In the genomic region with DNA sequence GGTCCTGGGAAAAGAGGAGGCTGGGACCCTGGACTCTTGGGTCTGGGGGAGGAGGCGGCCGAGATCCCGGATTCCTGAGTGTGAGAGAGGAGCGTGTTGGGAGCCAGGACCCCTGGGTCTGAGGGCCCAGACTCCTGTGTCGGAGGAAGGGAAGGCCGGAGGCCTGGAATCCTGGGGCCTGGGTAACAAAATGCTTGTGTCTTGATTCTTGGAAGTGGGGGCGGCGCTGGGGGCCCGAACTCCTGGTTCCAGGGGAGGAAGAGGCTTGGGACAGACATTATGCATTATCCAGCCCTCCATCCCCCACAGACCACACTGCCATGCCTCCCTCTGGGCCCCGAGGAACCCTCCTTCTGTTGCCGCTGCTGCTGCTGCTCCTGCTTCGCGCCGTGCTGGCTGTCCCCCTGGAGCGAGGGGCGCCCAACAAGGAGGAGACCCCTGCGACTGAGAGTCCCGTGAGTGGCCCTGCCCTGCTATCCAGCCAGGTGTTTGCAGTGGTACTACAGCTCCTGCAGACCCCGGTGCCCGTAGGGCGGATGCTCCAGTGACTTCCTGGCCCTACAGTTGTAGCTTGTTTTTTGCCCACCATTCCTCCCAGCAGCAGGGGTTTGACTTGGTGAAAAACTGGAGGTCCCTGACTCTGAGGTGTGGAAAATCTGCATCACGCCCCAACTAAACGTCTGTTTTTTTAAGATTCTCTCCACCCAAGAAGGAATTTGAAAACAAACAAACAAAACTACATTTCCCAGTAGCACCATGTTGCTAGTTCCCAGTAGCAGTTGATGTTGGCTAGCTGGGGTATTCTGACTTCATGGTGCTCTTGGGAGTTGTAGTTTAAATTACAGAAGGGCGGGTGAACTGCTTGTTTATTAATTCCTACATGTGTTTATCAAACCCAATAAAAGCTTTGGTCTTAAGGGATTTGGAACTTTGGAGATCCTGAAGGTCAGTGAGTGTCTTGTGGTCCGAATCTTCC, we compare ENCODE assay signal across 1 cellular context.
TF ChIP-seq lines count a peak whose summit lies in the region.

No MANE protein-coding gene starts in this region.

TF ChIP-seq in IMR-90, 13 proteins besides CTCF, POLR2A, EP300 and RAD21 (continued from another document):
- TF ChIP-seq, protein P1, sequence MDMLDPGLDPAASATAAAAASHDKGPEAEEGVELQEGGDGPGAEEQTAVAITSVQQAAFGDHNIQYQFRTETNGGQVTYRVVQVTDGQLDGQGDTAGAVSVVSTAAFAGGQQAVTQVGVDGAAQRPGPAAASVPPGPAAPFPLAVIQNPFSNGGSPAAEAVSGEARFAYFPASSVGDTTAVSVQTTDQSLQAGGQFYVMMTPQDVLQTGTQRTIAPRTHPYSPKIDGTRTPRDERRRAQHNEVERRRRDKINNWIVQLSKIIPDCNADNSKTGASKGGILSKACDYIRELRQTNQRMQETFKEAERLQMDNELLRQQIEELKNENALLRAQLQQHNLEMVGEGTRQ (IDR thresholded peaks at IDR 0.05; ENCODE audit: low read depth, low read length), result no peak
- TF ChIP-seq CEBPB (IDR thresholded peaks at IDR 0.05; ENCODE audit: low read depth, low read length) (no peak), RFX5 (IDR thresholded peaks at IDR 0.05; ENCODE audit: low read depth, low read length) (no peak), CHD1 (IDR thresholded peaks at IDR 0.05; ENCODE audit: low read depth, low read length) (no peak)
- TF ChIP-seq, protein P2, sequence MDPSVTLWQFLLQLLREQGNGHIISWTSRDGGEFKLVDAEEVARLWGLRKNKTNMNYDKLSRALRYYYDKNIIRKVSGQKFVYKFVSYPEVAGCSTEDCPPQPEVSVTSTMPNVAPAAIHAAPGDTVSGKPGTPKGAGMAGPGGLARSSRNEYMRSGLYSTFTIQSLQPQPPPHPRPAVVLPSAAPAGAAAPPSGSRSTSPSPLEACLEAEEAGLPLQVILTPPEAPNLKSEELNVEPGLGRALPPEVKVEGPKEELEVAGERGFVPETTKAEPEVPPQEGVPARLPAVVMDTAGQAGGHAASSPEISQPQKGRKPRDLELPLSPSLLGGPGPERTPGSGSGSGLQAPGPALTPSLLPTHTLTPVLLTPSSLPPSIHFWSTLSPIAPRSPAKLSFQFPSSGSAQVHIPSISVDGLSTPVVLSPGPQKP (IDR thresholded peaks at IDR 0.05; ENCODE audit: borderline replicate concordance, low read depth, low read length), result no peak
TF ChIP-seq in IMR-90: peak in this region for 0.
